In the genomic region with DNA sequence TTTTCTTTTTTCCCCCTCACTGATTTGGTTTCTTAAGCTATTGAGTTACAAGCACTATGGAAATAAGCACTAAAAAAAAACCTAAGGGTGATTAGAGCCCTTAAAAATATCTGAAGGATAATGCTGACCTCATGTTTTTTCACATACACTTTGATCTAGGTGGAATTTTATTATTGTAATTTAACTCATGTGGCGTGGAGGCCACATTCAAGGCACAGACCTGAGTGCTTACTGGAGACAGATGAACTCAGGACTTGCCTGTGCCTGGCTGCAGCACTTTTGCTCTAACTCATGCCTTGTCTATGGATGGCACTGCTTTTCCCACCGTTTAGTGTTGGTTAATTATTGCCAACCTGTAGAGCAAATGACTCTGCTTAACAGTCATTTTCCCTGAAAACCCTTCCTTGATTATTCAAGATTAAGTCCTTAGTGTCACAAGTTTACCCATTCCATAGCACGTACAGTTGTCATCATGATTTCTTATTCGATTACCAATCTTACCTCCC, we compare ENCODE assay signal across 23 cellular contexts.
DNase-seq lines count a peak whose midpoint lies in the region; ATAC-seq, FAIRE-seq and TF ChIP-seq lines count a peak whose summit lies in the region.
"Had no signal": no experiment of that assay in that cellular context is flagged by ENCODE, and none has a peak within 500 bp of the region (broad histone marks: within the 10 kb centered on the region; RNA-seq: fewer than 3 reads in every experiment).

No MANE protein-coding gene starts in this region.

- POLR2A ChIA-PET in K562 (lab: Yijun Ruan, JAX): no interaction called here

- H3K79me2 ChIP-seq in K562 (ENCODE audit: control insufficient read depth, insufficient read depth, low read length) (no peaks in the 10 kb centered on the region), parathyroid adenoma (no peaks in the 10 kb centered on the region)

- 0% methylated on average over 4 of the region's 4 CpGs for WGBS in K562 (ENCODE audit: insufficient coverage, low coverage, missing lambda C conversion rate)

- no peak for ATAC-seq in K562
- peak; percentile 80 for ATAC-seq in left colon

- in situ Hi-C loops in K562 (cut with MboI): no loop called here

- no peaks in the 10 kb centered on the region for H3K4me1 ChIP-seq in K562 (replicated peaks in 1 of 2; ENCODE audit: control insufficient read depth in 2 of 2, insufficient read depth in 2 of 2, low read length in 2 of 2)
- H3K4me1 ChIP-seq in parathyroid adenoma: peaks cover 7% of the 10 kb centered on the region

- no peak for TF ChIP-seq RAD21 in K562 (CRISPR knock-in tag; conservative IDR thresholded peaks at IDR 0.05 in 1 of 2, IDR thresholded peaks at IDR 0.05 in 1 of 2)

- H3K27ac ChIP-seq in K562 (ENCODE audit: extremely low read depth, low read depth, low read length) (no peak overlapping the region), parathyroid adenoma (no peak overlapping the region)
- H3K27ac ChIP-seq: C4-2B, KMS-11, RWPE1 had no signal

- no peaks in the 10 kb centered on the region for H3K9me1 ChIP-seq in K562 (ENCODE audit: control insufficient read depth, insufficient read depth, low read length)

- no peaks in the 10 kb centered on the region for H4K20me1 ChIP-seq in K562 (replicated peaks; ENCODE audit: control insufficient read depth, insufficient read depth, low read length)

- H3K9me3 ChIP-seq in K562 (replicated peaks; ENCODE audit: control insufficient read depth, insufficient read depth, low read depth, low read length) (no peaks in the 10 kb centered on the region), parathyroid adenoma (ENCODE audit: control insufficient read depth, low read length) (no peaks in the 10 kb centered on the region)
- H3K9me3 ChIP-seq: sigmoid colon, SK-N-SH had no signal

- no peak overlapping the region for H3K9ac ChIP-seq in K562 (ENCODE audit: insufficient read depth in 1 of 2, low read depth in 2 of 2, low read length in 2 of 2)
- H3K9ac ChIP-seq in parathyroid adenoma: no peak overlapping the region
- H3K9ac ChIP-seq: KMS-11, SK-N-SH had no signal

- CTCF ChIA-PET in K562 (lab: Yijun Ruan, JAX; ENCODE audit: low intra/inter-chr PET ratio): no interaction called here

- no peak for TF ChIP-seq EP300 in K562 (IDR thresholded peaks at IDR 0.05; ENCODE audit: low read length)

- TF ChIP-seq POLR2A in H54 (IDR thresholded peaks at IDR 0.05; ENCODE audit: low read depth, low read length): no peak
- TF ChIP-seq POLR2A in K562 (conservative IDR thresholded peaks at IDR 0.05): no peak

- peak; percentile 89 for FAIRE-seq in H54 (lab: Jason Lieb, UNC)
- FAIRE-seq in K562 (lab: Jason Lieb, UNC): no peak
- FAIRE-seq: endometrium, GM19239 had no signal

- BruUV-seq in K562 (replicated peaks; lab: Mats Ljungman, UMichigan): no TSS peak

- H3K36me3 ChIP-seq in K562 (ENCODE audit: control insufficient read depth, insufficient read depth, low read length) (no peaks in the 10 kb centered on the region), parathyroid adenoma (ENCODE audit: control insufficient read depth, insufficient read depth, low read length) (no peaks in the 10 kb centered on the region)
- H3K36me3 ChIP-seq: sigmoid colon had no signal

- H3K4me2 ChIP-seq in K562 (ENCODE audit: insufficient read depth, low read length): no peak overlapping the region
- peak overlapping the region; percentile 27 for H3K4me2 ChIP-seq in parathyroid adenoma (ENCODE audit: low read length)
- H3K4me2 ChIP-seq: KMS-11, SK-N-SH had no signal

- H2AFZ ChIP-seq in K562 (ENCODE audit: low read depth, low read length) (no peak overlapping the region), parathyroid adenoma (no peak overlapping the region)

- DNase-seq in H54 (ENCODE audit: insufficient read length, low spot score): no peak
- DNase-seq in K562 (ENCODE audit: extremely low read depth in 1 of 4, low spot score in 3 of 4): no peak
- peak in 1 of 2 donors; percentile 11 for DNase-seq in left colon
- no peak for DNase-seq in T-helper 9 cell
- DNase-seq in activated CD4-positive, CD25-positive, alpha-beta regulatory T cell treated with anti-CD3 and anti-CD28 coated beads, Interleukin-2, amount 50 U/mL, for 72 hours: no peak
- no peak for DNase-seq in activated naive CD4-positive, alpha-beta T cell (lab: John Stamatoyannopoulos, UW)
- DNase-seq: activated CD4-positive, alpha-beta T cell treated with anti-CD3 and anti-CD28 coated beads, Interleukin-2, amount 50 U/mL, for 1 hour; activated naive CD4-positive, alpha-beta T cell treated with anti-CD3 and anti-CD28 coated beads, Interleukin-2, amount 10 ng/mL, durations not matched to agents 7 days and 5 days; amygdala; islet precursor cell; mammary epithelial cell; NCI-H1436 treated with DMSO at 0.1 percent for 48 hours; occipital lobe; sigmoid colon; SK-N-SH; stimulated activated CD4-positive, alpha-beta T cell treated with anti-CD3 and anti-CD28 coated beads, Interleukin-15, amount 100 ng/mL, for 24 hours; T-helper 2 cell had no signal

- H3K4me3 ChIP-seq in K562 (no peak overlapping the region), parathyroid adenoma (ENCODE audit: low read depth, low read length) (no peak overlapping the region)
- H3K4me3 ChIP-seq: sigmoid colon had no signal

- intact Hi-C loops in K562 (cut with micrococcal nuclease): no loop called here
- intact Hi-C loops in left colon (cut with DNase I, micrococcal nuclease): no loop called here

- TF ChIP-seq CTCF in K562 (IDR thresholded peaks at IDR 0.05 in 2 of 3, conservative IDR thresholded peaks at IDR 0.05 in 1 of 3; ENCODE audit: insufficient read depth in 2 of 3, low read depth in 1 of 3, low read length in 3 of 3) (no peak), parathyroid adenoma (IDR thresholded peaks at IDR 0.05) (no peak)

- H3K27me3 ChIP-seq in K562 (ENCODE audit: control insufficient read depth in 2 of 2, insufficient read depth in 2 of 2, low read length in 2 of 2) (no peaks in the 10 kb centered on the region), parathyroid adenoma (ENCODE audit: control insufficient read depth, insufficient read depth, low read length) (no peaks in the 10 kb centered on the region)
- H3K27me3 ChIP-seq: sigmoid colon had no signal

TF ChIP-seq in K562, 482 proteins besides CTCF, POLR2A, EP300 and RAD21:
- TF ChIP-seq ZNF551 (CRISPR knock-in tag; IDR thresholded peaks at IDR 0.05) (no peak), MAFK (IDR thresholded peaks at IDR 0.05; ENCODE audit: low read length) (0 out of 2 replicates have a peak, but pooled peaks have one; percentile 7)
